In genomic region chr10:12483996-12484944, GRCh38 we compare ENCODE assay signal across 9 cellular contexts.
DNase-seq lines count a peak whose midpoint lies in the region; ATAC-seq and TF ChIP-seq lines count a peak whose summit lies in the region.
"Had no signal": no experiment of that assay in that cellular context is flagged by ENCODE, and none has a peak within 500 bp of the region (broad histone marks: within the 10 kb centered on the region; RNA-seq: fewer than 3 reads in every experiment).

No MANE protein-coding gene starts in this region.

- TF ChIP-seq CTCF in A673 (conservative IDR thresholded peaks at IDR 0.05; ENCODE audit: low read depth, low read length): no peak
- TF ChIP-seq CTCF in cardiac muscle cell (IDR thresholded peaks at IDR 0.05; ENCODE audit: low read depth, low read length): no peak

- H3K27me3 ChIP-seq in A673 (replicated peaks; ENCODE audit: insufficient read depth, low read depth, low read length, poor library complexity): no peaks in the 10 kb centered on the region
- no peaks in the 10 kb centered on the region for H3K27me3 ChIP-seq in cardiac muscle cell

- POLR2A ChIA-PET in A673 (lab: Charles Lee; ENCODE audit: low non-redundant PET): no interaction called here

- CTCF ChIA-PET in A673 (lab: Charles Lee): no interaction called here

- peak; percentile 41 for ATAC-seq in GM21447 (IDR thresholded peaks at IDR 0.05; ENCODE audit: unreplicated experiment)
- no peak for ATAC-seq in GM21619 (IDR thresholded peaks at IDR 0.05; ENCODE audit: unreplicated experiment)
- no peak for ATAC-seq in GM18520 (IDR thresholded peaks at IDR 0.05; ENCODE audit: unreplicated experiment)

- H3K36me3 ChIP-seq in A673 (ENCODE audit: insufficient read depth, low read length, poor library complexity, severe bottlenecking): no peaks in the 10 kb centered on the region
- H3K36me3 ChIP-seq in cardiac muscle cell: no peaks in the 10 kb centered on the region

- H3K4me3 ChIP-seq in A673 (ENCODE audit: low read depth, low read length, poor library complexity, severe bottlenecking) (peak overlapping the region; percentile 15), cardiac muscle cell (no peak overlapping the region)

- H3K9me3 ChIP-seq in A673 (ENCODE audit: low read depth, low read length, poor library complexity, severe bottlenecking) (no peaks in the 10 kb centered on the region), cardiac muscle cell (ENCODE audit: low read depth) (no peaks in the 10 kb centered on the region)

- H3K27ac ChIP-seq in A673 (ENCODE audit: low read depth, low read length, poor library complexity, severe bottlenecking): peak overlapping the region; percentile 82
- peak overlapping the region; percentile 79 for H3K27ac ChIP-seq in cardiac muscle cell
- H3K27ac ChIP-seq: C4-2B had no signal

- intact Hi-C loops in A673 (cut with micrococcal nuclease; ENCODE audit: unreplicated experiment): no loop called here

- BruUV-seq in A673 (replicated peaks; lab: Mats Ljungman, UMichigan): no TSS peak

- peak; percentile 93 for DNase-seq in A673 (ENCODE audit: low spot score)
- peak; percentile 34 for DNase-seq in NCI-H2107 (lab: John Stamatoyannopoulos, UW)
- DNase-seq in cardiac muscle cell (ENCODE audit: low read depth in 1 of 2, low spot score in 1 of 2): no peak
- no peak for DNase-seq in UCSD-AML1 (lab: John Stamatoyannopoulos, UW; ENCODE audit: unreplicated experiment)
- no peak for DNase-seq in dermis blood vessel endothelial cell

- H3K4me1 ChIP-seq in A673 (ENCODE audit: insufficient read depth, low read length, poor library complexity, severe bottlenecking) (peaks cover 51% of the 10 kb centered on the region), cardiac muscle cell (ENCODE audit: low read depth) (peaks cover 25% of the 10 kb centered on the region)

Comparison
In these comparisons a context has a peak if more than half of its experiments do, and no peak if none do; other contexts are left out.
1. DNase-seq: peak in A673 (single experiment) and NCI-H2107 (single experiment); none in cardiac muscle cell (0 of 2), UCSD-AML1 (single experiment) and dermis blood vessel endothelial cell (single experiment).